In the genomic region with DNA sequence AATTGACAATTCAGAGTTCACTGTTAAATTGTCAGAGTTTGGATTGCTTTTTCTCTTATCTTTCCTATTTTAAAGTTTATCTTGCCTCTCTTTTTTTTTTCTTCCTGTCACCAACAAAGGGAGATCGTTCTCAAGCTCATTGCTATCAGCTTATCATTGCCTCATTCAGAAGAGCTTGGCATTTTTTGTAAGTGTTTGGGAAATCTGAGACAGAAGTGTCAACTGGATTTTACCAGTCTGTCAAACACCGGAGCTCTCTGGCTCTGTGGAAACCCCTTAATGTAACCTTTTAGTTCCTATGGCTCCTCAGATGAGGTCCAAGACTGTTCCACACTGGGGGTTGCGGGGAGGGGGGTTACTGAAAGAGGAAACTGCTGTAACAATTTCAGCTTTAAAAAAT, we compare ENCODE assay signal across 2 cellular contexts.
TF ChIP-seq lines count a peak whose summit lies in the region.

No MANE protein-coding gene starts in this region.

TF ChIP-seq in SK-N-SH, 30 proteins besides CTCF, POLR2A, EP300 and RAD21 (continued from another document):
- TF ChIP-seq, protein P1, sequence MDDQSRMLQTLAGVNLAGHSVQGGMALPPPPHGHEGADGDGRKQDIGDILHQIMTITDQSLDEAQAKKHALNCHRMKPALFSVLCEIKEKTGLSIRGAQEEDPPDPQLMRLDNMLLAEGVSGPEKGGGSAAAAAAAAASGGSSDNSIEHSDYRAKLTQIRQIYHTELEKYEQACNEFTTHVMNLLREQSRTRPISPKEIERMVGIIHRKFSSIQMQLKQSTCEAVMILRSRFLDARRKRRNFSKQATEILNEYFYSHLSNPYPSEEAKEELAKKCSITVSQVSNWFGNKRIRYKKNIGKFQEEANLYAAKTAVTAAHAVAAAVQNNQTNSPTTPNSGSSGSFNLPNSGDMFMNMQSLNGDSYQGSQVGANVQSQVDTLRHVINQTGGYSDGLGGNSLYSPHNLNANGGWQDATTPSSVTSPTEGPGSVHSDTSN (IDR thresholded peaks at IDR 0.05) = no peak
TF ChIP-seq in SK-N-SH: peak in this region for 0.

TF ChIP-seq in SK-N-SH treated with all-trans-retinoic acid at 6 μM for 48 hours, 23 proteins besides CTCF, POLR2A, EP300 and RAD21 (continued from another document):
- TF ChIP-seq, protein P2, sequence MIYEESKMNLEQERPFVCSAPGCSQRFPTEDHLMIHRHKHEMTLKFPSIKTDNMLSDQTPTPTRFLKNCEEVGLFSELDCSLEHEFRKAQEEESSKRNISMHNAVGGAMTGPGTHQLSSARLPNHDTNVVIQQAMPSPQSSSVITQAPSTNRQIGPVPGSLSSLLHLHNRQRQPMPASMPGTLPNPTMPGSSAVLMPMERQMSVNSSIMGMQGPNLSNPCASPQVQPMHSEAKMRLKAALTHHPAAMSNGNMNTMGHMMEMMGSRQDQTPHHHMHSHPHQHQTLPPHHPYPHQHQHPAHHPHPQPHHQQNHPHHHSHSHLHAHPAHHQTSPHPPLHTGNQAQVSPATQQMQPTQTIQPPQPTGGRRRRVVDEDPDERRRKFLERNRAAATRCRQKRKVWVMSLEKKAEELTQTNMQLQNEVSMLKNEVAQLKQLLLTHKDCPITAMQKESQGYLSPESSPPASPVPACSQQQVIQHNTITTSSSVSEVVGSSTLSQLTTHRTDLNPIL (CRISPR knock-in tag; IDR thresholded peaks at IDR 0.05; ENCODE audit: low read depth) = no peak
